In genomic region chr10:51886438-51887068, GRCh38 we compare ENCODE assay signal across 28 cellular contexts.
DNase-seq lines count a peak whose midpoint lies in the region; ATAC-seq, FAIRE-seq and TF ChIP-seq lines count a peak whose summit lies in the region.
"Had no signal": no experiment of that assay in that cellular context is flagged by ENCODE, and none has a peak within 500 bp of the region (broad histone marks: within the 10 kb centered on the region; RNA-seq: fewer than 3 reads in every experiment).

No MANE protein-coding gene starts in this region.

- H3K36me3 Mint-ChIP-seq in astrocyte (ENCODE audit: low read depth, unreplicated experiment) = no peaks in the 10 kb centered on the region
- H3K36me3 Mint-ChIP-seq: naive thymus-derived CD4-positive, alpha-beta T cell had no signal

- in situ Hi-C loops in GM23248 (cut with MboI) = no loop called here

- H3K36me3 ChIP-seq in GM23248 (ENCODE audit: low read depth) (no peaks in the 10 kb centered on the region), astrocyte (ENCODE audit: insufficient read depth, low read length) (no peaks in the 10 kb centered on the region), thoracic aorta (no peaks in the 10 kb centered on the region), prostate gland (no peaks in the 10 kb centered on the region)

- FAIRE-seq in astrocyte (lab: Jason Lieb, UNC) = peak; percentile 93
- FAIRE-seq: GM18507, H1, kidney, small intestine had no signal

- peaks cover 2% of the 10 kb centered on the region for H3K9me3 Mint-ChIP-seq in astrocyte (ENCODE audit: unreplicated experiment)
- H3K9me3 Mint-ChIP-seq: activated CD4-positive, alpha-beta memory T cell treated with anti-CD3 and anti-CD28 coated beads, Interleukin-2, amount 10 ng/mL, durations not matched to agents 7 days and 5 days; activated naive CD4-positive, alpha-beta T cell treated with anti-CD3 and anti-CD28 coated beads for 36 hours; naive thymus-derived CD4-positive, alpha-beta T cell had no signal

- ATAC-seq in thoracic aorta (ENCODE audit: insufficient number of reproducible peaks, low FRiP score, low read depth) = no peak
- ATAC-seq in HG02938 (IDR thresholded peaks at IDR 0.05; ENCODE audit: unreplicated experiment) = no peak
- ATAC-seq in GM18858 (IDR thresholded peaks at IDR 0.05; ENCODE audit: unreplicated experiment) = no peak
- ATAC-seq: body of pancreas; naive thymus-derived CD4-positive, alpha-beta T cell; WTC11 had no signal

- H4K20me1 ChIP-seq in GM23248 (ENCODE audit: insufficient read depth) = no peaks in the 10 kb centered on the region
- no peaks in the 10 kb centered on the region for H4K20me1 ChIP-seq in astrocyte (ENCODE audit: insufficient read depth, low read length)

- H3K27ac ChIP-seq in GM23248 (peak overlapping the region; percentile 68), astrocyte (ENCODE audit: low read depth, low read length) (no peak overlapping the region), thoracic aorta (peak overlapping the region; percentile 21 to 39), prostate gland (no peak overlapping the region)
- H3K27ac ChIP-seq: body of pancreas, dorsolateral prefrontal cortex had no signal

- peaks cover 16% of the 10 kb centered on the region for H3F3A ChIP-seq in GM23248 (ENCODE audit: insufficient read depth)

- H3K9ac ChIP-seq in GM23248 (no peak overlapping the region), astrocyte (ENCODE audit: low read length) (no peak overlapping the region)

- no peak for TF ChIP-seq CTCF in astrocyte (IDR thresholded peaks at IDR 0.05; ENCODE audit: insufficient read depth, low read depth, low read length)
- no peak for TF ChIP-seq CTCF in fibroblast of pulmonary artery (IDR thresholded peaks at IDR 0.05; ENCODE audit: low read length, missing control alignments)
- TF ChIP-seq CTCF in thoracic aorta (IDR thresholded peaks at IDR 0.05) = no peak
- no peak for TF ChIP-seq CTCF in prostate gland (IDR thresholded peaks at IDR 0.05)

- DNase-seq in GM23248 = peak; percentile 83
- peak; percentile 62 for DNase-seq in astrocyte (ENCODE audit: low read depth)
- peak; percentile 51 for DNase-seq in fibroblast of pulmonary artery (ENCODE audit: low read depth)
- no peak for DNase-seq in thoracic aorta (ENCODE audit: low spot score)
- DNase-seq in prostate gland (ENCODE audit: low spot score) = no peak
- DNase-seq in glomerular visceral epithelial cell (ENCODE audit: extremely low spot score) = no peak
- DNase-seq: activated CD4-positive, alpha-beta memory T cell treated with anti-CD3 and anti-CD28 coated beads, Interleukin-2, amount 10 ng/mL, durations not matched to agents 7 days and 5 days; activated naive CD4-positive, alpha-beta T cell treated with anti-CD3 and anti-CD28 coated beads for 36 hours; activated T-cell treated with anti-CD3 and anti-CD28 coated beads, Interleukin-2, amount 50 U/mL, for 1 hour; body of pancreas; C1 segment of cervical spinal cord; dorsolateral prefrontal cortex; erythroblast; hippocampal formation; kidney; mammary epithelial cell; naive thymus-derived CD4-positive, alpha-beta T cell; NCI-H1105; NCI-H526; SHP77; small intestine; stimulated activated CD4-positive, alpha-beta T cell treated with anti-CD3 and anti-CD28 coated beads, Interleukin-4, amount 100 ng/mL, for 4 hours had no signal

- no peaks in the 10 kb centered on the region for H3K79me2 ChIP-seq in GM23248 (ENCODE audit: insufficient read depth)
- H3K79me2 ChIP-seq in astrocyte (ENCODE audit: insufficient read depth, low read length) = no peaks in the 10 kb centered on the region

- H3K9me2 ChIP-seq in GM23248 (ENCODE audit: insufficient read depth) = no peaks in the 10 kb centered on the region

- H2AFZ ChIP-seq in GM23248 (no peak overlapping the region), astrocyte (ENCODE audit: low read depth, low read length) (no peak overlapping the region)

- 19 to 20% methylated on average over 4 of the region's 4 CpGs for WGBS in GM23248 (ENCODE audit: low coverage in 1 of 2, low lambda C conversion rate in 2 of 2, missing lambda C conversion rate in 2 of 2), 2 experiments
- 51% methylated on average over 4 of the region's 4 CpGs for WGBS in prostate gland

- H3K4me1 ChIP-seq in GM23248 (ENCODE audit: insufficient read depth) = peaks cover 14% of the 10 kb centered on the region
- peaks cover 8% of the 10 kb centered on the region for H3K4me1 ChIP-seq in astrocyte (ENCODE audit: insufficient read depth, low read length)
- H3K4me1 ChIP-seq in thoracic aorta (ENCODE audit: control insufficient read depth in 1 of 2, low read depth in 2 of 2) = peaks cover 8 to 46% of the 10 kb centered on the region in 2 donors
- no peaks in the 10 kb centered on the region for H3K4me1 ChIP-seq in prostate gland (replicated peaks)
- H3K4me1 ChIP-seq: body of pancreas had no signal

- H3K27me3 Mint-ChIP-seq in astrocyte (ENCODE audit: low read depth, unreplicated experiment) = no peaks in the 10 kb centered on the region
- H3K27me3 Mint-ChIP-seq: activated CD4-positive, alpha-beta memory T cell treated with anti-CD3 and anti-CD28 coated beads, Interleukin-2, amount 10 ng/mL, durations not matched to agents 7 days and 5 days had no signal

- intact Hi-C loops in prostate gland (cut with DNase I) = no loop called here

- no peak overlapping the region for H3K27ac Mint-ChIP-seq in astrocyte (ENCODE audit: unreplicated experiment)
- H3K27ac Mint-ChIP-seq: activated CD4-positive, alpha-beta memory T cell treated with anti-CD3 and anti-CD28 coated beads, Interleukin-2, amount 10 ng/mL, durations not matched to agents 7 days and 5 days; activated naive CD4-positive, alpha-beta T cell treated with anti-CD3 and anti-CD28 coated beads for 36 hours; naive thymus-derived CD4-positive, alpha-beta T cell; T-helper 1 cell treated with Interleukin-12 subunit alpha and Interleukin-12 subunit beta and Interleukin-4 antibody, amounts not matched to agents 30 μg/mL and 1 μg/mL, for 36 hours; WTC11 had no signal

- H3K4me3 ChIP-seq in GM23248 = peak overlapping the region; percentile 48
- no peak overlapping the region for H3K4me3 ChIP-seq in astrocyte (ENCODE audit: insufficient read depth, low read depth, low read length)
- H3K4me3 ChIP-seq in fibroblast of pulmonary artery (replicated peaks; ENCODE audit: low read depth, low read length) = no peak overlapping the region
- no peak overlapping the region for H3K4me3 ChIP-seq in thoracic aorta
- no peak overlapping the region for H3K4me3 ChIP-seq in prostate gland
- H3K4me3 ChIP-seq: body of pancreas, dorsolateral prefrontal cortex had no signal

- H3K9me3 ChIP-seq in GM23248 (ENCODE audit: low read depth) (no peaks in the 10 kb centered on the region), astrocyte (ENCODE audit: insufficient read depth, low read depth, low read length) (no peaks in the 10 kb centered on the region), thoracic aorta (no peaks in the 10 kb centered on the region), prostate gland (no peaks in the 10 kb centered on the region)
- H3K9me3 ChIP-seq: body of pancreas had no signal

- H3K4me1 Mint-ChIP-seq in astrocyte (ENCODE audit: low read depth, unreplicated experiment) = no peaks in the 10 kb centered on the region
- H3K4me1 Mint-ChIP-seq: activated CD4-positive, alpha-beta memory T cell treated with anti-CD3 and anti-CD28 coated beads, Interleukin-2, amount 10 ng/mL, durations not matched to agents 7 days and 5 days; naive thymus-derived CD4-positive, alpha-beta T cell; WTC11 had no signal

- H3K4me2 ChIP-seq in GM23248 (ENCODE audit: unreplicated experiment) (peak overlapping the region; percentile 79), astrocyte (ENCODE audit: low read length) (peak overlapping the region; percentile 63)

- H3K27me3 ChIP-seq in GM23248 (replicated peaks; ENCODE audit: insufficient read depth) (no peaks in the 10 kb centered on the region), astrocyte (ENCODE audit: insufficient read depth, low read length) (no peaks in the 10 kb centered on the region), thoracic aorta (replicated peaks; ENCODE audit: insufficient read depth) (no peaks in the 10 kb centered on the region), prostate gland (replicated peaks; ENCODE audit: insufficient read depth) (no peaks in the 10 kb centered on the region)
- H3K27me3 ChIP-seq: body of pancreas, dorsolateral prefrontal cortex had no signal

- no peak overlapping the region for H3K4me3 Mint-ChIP-seq in astrocyte (ENCODE audit: unreplicated experiment)
- H3K4me3 Mint-ChIP-seq: activated CD4-positive, alpha-beta memory T cell treated with anti-CD3 and anti-CD28 coated beads, Interleukin-2, amount 10 ng/mL, durations not matched to agents 7 days and 5 days; activated naive CD4-positive, alpha-beta T cell treated with anti-CD3 and anti-CD28 coated beads for 36 hours; naive thymus-derived CD4-positive, alpha-beta T cell; T-helper 1 cell treated with Interleukin-12 subunit alpha and Interleukin-12 subunit beta and Interleukin-4 antibody, amounts not matched to agents 30 μg/mL and 1 μg/mL, for 36 hours; WTC11 had no signal

- TF ChIP-seq POLR2A in prostate gland (IDR thresholded peaks at IDR 0.05) = no peak

Comparison
In these comparisons a context has a peak if more than half of its experiments do, and no peak if none do; other contexts are left out.
1. DNase-seq: peak in GM23248 (single experiment), astrocyte (single experiment) and fibroblast of pulmonary artery (single experiment); none in thoracic aorta (single experiment), prostate gland (single experiment) and glomerular visceral epithelial cell (single experiment).
2. H3K27ac ChIP-seq: peak in GM23248 (single experiment) and thoracic aorta (2 of 2); none in astrocyte (single experiment) and prostate gland (0 of 2).